ENCODE assay signal across 10 cellular contexts in the genomic region with DNA sequence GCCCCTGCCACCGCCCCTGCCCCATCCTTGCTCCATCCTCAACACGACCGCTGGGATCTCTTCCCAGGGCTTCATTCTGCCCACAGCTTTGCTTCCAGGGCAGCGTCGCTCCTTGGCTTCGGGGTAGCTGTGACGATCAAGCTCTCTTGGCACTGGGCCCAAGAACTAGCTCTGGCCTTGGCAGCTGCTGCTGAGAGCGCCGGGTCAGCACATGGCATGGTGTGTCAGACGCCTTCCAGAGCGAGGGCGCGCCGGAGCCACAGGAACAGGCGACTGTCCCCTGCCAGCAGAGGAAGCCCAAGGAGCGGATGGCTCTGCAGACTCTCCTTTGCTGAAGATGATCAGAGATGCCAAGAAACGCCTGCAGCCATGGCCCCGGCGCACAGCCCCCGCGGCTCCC. TPM values are rescaled to one million over a fixed set of nuclear protein-coding genes. Genes with fewer than 3 reads are reported as not detected.
DNase-seq lines count a peak whose midpoint lies in the region; ATAC-seq and TF ChIP-seq lines count a peak whose summit lies in the region.
"Had no signal": no experiment of that assay in that cellular context is flagged by ENCODE, and none has a peak within 500 bp of the region (broad histone marks: within the 10 kb centered on the region; RNA-seq: fewer than 3 reads in every experiment).

No MANE protein-coding gene starts in this region.

- intact Hi-C loops in transverse colon (cut with DNase I; ENCODE audit: low total_unique reads), result no loop called here

- WGBS in transverse colon (ENCODE audit: low coverage in 1 of 2), 2 donors, result 60 to 86% methylated on average over 3 to 21 of the region's 21 CpGs

- TF ChIP-seq CTCF in transverse colon (IDR thresholded peaks at IDR 0.05), result no peak

- H3K9me3 ChIP-seq in transverse colon, result no peaks in the 10 kb centered on the region
- H3K9me3 ChIP-seq: Peyer's patch had no signal

- H3K4me3 ChIP-seq in transverse colon, result no peak overlapping the region
- H3K4me3 ChIP-seq: Peyer's patch had no signal

- peaks cover 28% of the 10 kb centered on the region for H3K4me1 Mint-ChIP-seq in activated CD8-positive, alpha-beta memory T cell treated with anti-CD3 and anti-CD28 coated beads, Interleukin-2, amount 10 ng/mL, durations not matched to agents 7 days and 5 days
- peaks cover 30 to 36% of the 10 kb centered on the region in 2 donors for H3K4me1 Mint-ChIP-seq in effector memory CD8-positive, alpha-beta T cell (ENCODE audit: low read depth in 2 of 2)

- TF ChIP-seq EP300 in transverse colon (IDR thresholded peaks at IDR 0.05; ENCODE audit: low read depth), result no peak

- no peak overlapping the region for H3K4me3 Mint-ChIP-seq in activated CD8-positive, alpha-beta memory T cell treated with anti-CD3 and anti-CD28 coated beads, Interleukin-2, amount 10 ng/mL, durations not matched to agents 7 days and 5 days
- peak overlapping the region; percentile 25 to 76 for H3K4me3 Mint-ChIP-seq in effector memory CD8-positive, alpha-beta T cell
- H3K4me3 Mint-ChIP-seq: activated CD8-positive, alpha-beta T cell treated with anti-CD3 and anti-CD28 coated beads, Interleukin-2, amount 10 ng/mL, durations not matched to agents 7 days and 5 days had no signal

- peaks cover 26% of the 10 kb centered on the region for H3K36me3 Mint-ChIP-seq in activated CD8-positive, alpha-beta memory T cell treated with anti-CD3 and anti-CD28 coated beads, Interleukin-2, amount 10 ng/mL, durations not matched to agents 7 days and 5 days
- peaks cover 72% of the 10 kb centered on the region for H3K36me3 Mint-ChIP-seq in effector memory CD8-positive, alpha-beta T cell (ENCODE audit: insufficient read depth)

- H3K4me1 ChIP-seq in transverse colon, result peaks cover 17 to 33% (median 22%) of the 10 kb centered on the region in 4 donors

- in situ Hi-C loops in transverse colon (cut with MboI; ENCODE audit: low pct_ligation_motif_present in 1 of 4, low pct_unique_long_range_greater_than_20kb in 1 of 4, low sequenced_read_pairs in 3 of 4), result no loop called here

- H3K27me3 Mint-ChIP-seq in activated CD8-positive, alpha-beta memory T cell treated with anti-CD3 and anti-CD28 coated beads, Interleukin-2, amount 10 ng/mL, durations not matched to agents 7 days and 5 days, result no peaks in the 10 kb centered on the region
- H3K27me3 Mint-ChIP-seq in effector memory CD8-positive, alpha-beta T cell, result no peaks in the 10 kb centered on the region

- peak overlapping the region in 3 of 4 donors; percentile 27 to 55 (median 46) for H3K27ac ChIP-seq in transverse colon

- H3K36me3 ChIP-seq in transverse colon, result peaks cover 0 to 21% (median 10%) of the 10 kb centered on the region in 4 donors

- no peaks in the 10 kb centered on the region for H3K27me3 ChIP-seq in transverse colon
- H3K27me3 ChIP-seq: Peyer's patch had no signal

- CTCF ChIA-PET in activated CD8-positive, alpha-beta memory T cell treated with anti-CD3 and anti-CD28 coated beads, Interleukin-2, amount 10 ng/mL, durations not matched to agents 7 days and 5 days (lab: Charles Lee), result interaction anchor here (0.8 to 2.6 kb wide), 4 partner anchors 10 to 110 kb away, joined by 3 to 8 read pairs (median 7); partner anchors contain the start of gene RAB35

- no peak for ATAC-seq in activated CD8-positive, alpha-beta memory T cell treated with anti-CD3 and anti-CD28 coated beads, Interleukin-2, amount 10 ng/mL, durations not matched to agents 7 days and 5 days
- no peak for ATAC-seq in effector memory CD8-positive, alpha-beta T cell (replicated peaks)
- ATAC-seq: activated CD8-positive, alpha-beta T cell treated with anti-CD3 and anti-CD28 coated beads, Interleukin-2, amount 10 ng/mL, durations not matched to agents 7 days and 5 days had no signal

- TF ChIP-seq POLR2A in transverse colon (IDR thresholded peaks at IDR 0.05), result no peak

- no peak for DNase-seq in activated CD8-positive, alpha-beta memory T cell treated with anti-CD3 and anti-CD28 coated beads, Interleukin-2, amount 10 ng/mL, durations not matched to agents 7 days and 5 days
- no peak for DNase-seq in activated CD8-positive, alpha-beta memory T cell treated with anti-CD3 and anti-CD28 coated beads, Interleukin-2, amount 50 U/mL, for 4 hours
- DNase-seq in effector memory CD8-positive, alpha-beta T cell, result no peak
- DNase-seq in middle frontal gyrus (ENCODE audit: extremely low spot score, low spot score) (peak; percentile 61), transverse colon (peak; percentile 46), HuH-7.5 (ENCODE audit: low spot score) (no peak), NCI-H2107 treated with DMSO at 0.1 percent for 48 hours (lab: John Stamatoyannopoulos, UW; ENCODE audit: unreplicated experiment) (no peak), NOMO-1 treated with dmso at 0.1 percent for 144 hours (lab: John Stamatoyannopoulos, UW; ENCODE audit: unreplicated experiment) (no peak)
- DNase-seq: activated CD8-positive, alpha-beta T cell treated with anti-CD3 and anti-CD28 coated beads, Interleukin-2, amount 10 ng/mL, durations not matched to agents 7 days and 5 days; Peyer's patch had no signal

- peak overlapping the region; percentile 81 for H3K27ac Mint-ChIP-seq in activated CD8-positive, alpha-beta memory T cell treated with anti-CD3 and anti-CD28 coated beads, Interleukin-2, amount 10 ng/mL, durations not matched to agents 7 days and 5 days
- peak overlapping the region; percentile 73 to 94 for H3K27ac Mint-ChIP-seq in effector memory CD8-positive, alpha-beta T cell

- H3K9me3 Mint-ChIP-seq in activated CD8-positive, alpha-beta memory T cell treated with anti-CD3 and anti-CD28 coated beads, Interleukin-2, amount 10 ng/mL, durations not matched to agents 7 days and 5 days (ENCODE audit: low read depth), result no peaks in the 10 kb centered on the region
- no peaks in the 10 kb centered on the region for H3K9me3 Mint-ChIP-seq in effector memory CD8-positive, alpha-beta T cell

RNA-seq across cellular contexts. Expression of gene RAB35, which starts 15.9 kb away (rescaled TPM):
- 10 to 100 TPM; 63.7 to 81.3 TPM for total RNA-seq in activated CD8-positive, alpha-beta memory T cell treated with anti-CD3 and anti-CD28 coated beads, Interleukin-2, amount 10 ng/mL, durations not matched to agents 7 days and 5 days
- total RNA-seq in transverse colon, result 10 to 100 TPM; 16.9 to 26.2 (median 22.2) TPM

Comparison
In these comparisons a context has a peak if more than half of its experiments do, and no peak if none do; other contexts are left out.
1. DNase-seq: peak in middle frontal gyrus (single experiment) and transverse colon (single experiment); none in activated CD8-positive, alpha-beta memory T cell treated with anti-CD3 and anti-CD28 coated beads, Interleukin-2, amount 10 ng/mL, durations not matched to agents 7 days and 5 days (single experiment), activated CD8-positive, alpha-beta memory T cell treated with anti-CD3 and anti-CD28 coated beads, Interleukin-2, amount 50 U/mL, for 4 hours (single experiment), effector memory CD8-positive, alpha-beta T cell (0 of 3), HuH-7.5 (single experiment), NCI-H2107 treated with DMSO at 0.1 percent for 48 hours (single experiment) and NOMO-1 treated with dmso at 0.1 percent for 144 hours (single experiment).